Comparison of ENCODE assay signal across 9 cellular contexts in genomic region chr15:72339777-72340177, GRCh38. TPM values are rescaled to one million over a fixed set of nuclear protein-coding genes. Genes with fewer than 3 reads are reported as not detected.
DNase-seq lines count a peak whose midpoint lies in the region; ATAC-seq and TF ChIP-seq lines count a peak whose summit lies in the region.
"Had no signal": no experiment of that assay in that cellular context is flagged by ENCODE, and none has a peak within 500 bp of the region (broad histone marks: within the 10 kb centered on the region; RNA-seq: fewer than 3 reads in every experiment).

No MANE protein-coding gene starts in this region.

- H3K4me3 ChIP-seq in fibroblast of the aortic adventitia (ENCODE audit: low read depth, low read length) (no peak overlapping the region), skeletal muscle satellite cell (ENCODE audit: low read length) (no peak overlapping the region), lower leg skin (ENCODE audit: low read depth, poor library complexity, severe bottlenecking) (no peak overlapping the region), endodermal cell (ENCODE audit: low read length) (no peak overlapping the region)

- H3K9ac ChIP-seq in skeletal muscle satellite cell (ENCODE audit: low read depth, low read length) = no peak overlapping the region
- no peak overlapping the region for H3K9ac ChIP-seq in endodermal cell (ENCODE audit: extremely low read depth, low read length, poor library complexity, severe bottlenecking)

- peaks cover 4% of the 10 kb centered on the region for H3K4me1 Mint-ChIP-seq in endodermal cell

- H3K36me3 ChIP-seq in skeletal muscle satellite cell (ENCODE audit: insufficient read depth, low read length) (peaks cover 8% of the 10 kb centered on the region), endodermal cell (ENCODE audit: control insufficient read depth, insufficient read depth, low read length) (peaks cover 21% of the 10 kb centered on the region)

- H3K27ac ChIP-seq in endodermal cell (ENCODE audit: low read depth, low read length) = no peak overlapping the region

- H3K4me3 Mint-ChIP-seq in endodermal cell = no peak overlapping the region

- H3K4me2 ChIP-seq in skeletal muscle satellite cell (ENCODE audit: low read length) = peak overlapping the region; percentile 38

- TF ChIP-seq CTCF in fibroblast of the aortic adventitia (IDR thresholded peaks at IDR 0.05; ENCODE audit: insufficient read depth, low read length) (no peak), lower leg skin (IDR thresholded peaks at IDR 0.05) (no peak), endodermal cell (conservative IDR thresholded peaks at IDR 0.05) (no peak)

- H3K27me3 ChIP-seq in skeletal muscle satellite cell (ENCODE audit: control insufficient read depth, insufficient read depth, low read length) (no peaks in the 10 kb centered on the region), endodermal cell (ENCODE audit: control insufficient read depth, insufficient read depth, low read length, poor library complexity, severe bottlenecking) (no peaks in the 10 kb centered on the region)

- H3K36me3 Mint-ChIP-seq in endodermal cell (ENCODE audit: low read depth) = peaks cover 29% of the 10 kb centered on the region

- WGBS in lower leg skin, 2 donors = 33 to 38% methylated on average over 3 of the region's 3 CpGs
- 91 to 100% methylated on average over 1 to 3 of the region's 3 CpGs for WGBS in endodermal cell (ENCODE audit: insufficient coverage in 1 of 2, insufficient read length in 1 of 2), 2 experiments

- no peak for TF ChIP-seq POLR2A in lower leg skin (IDR thresholded peaks at IDR 0.05)

- H3K4me1 ChIP-seq in skeletal muscle satellite cell (ENCODE audit: control insufficient read depth, insufficient read depth, low read length) = peaks cover 19% of the 10 kb centered on the region
- no peaks in the 10 kb centered on the region for H3K4me1 ChIP-seq in endodermal cell (ENCODE audit: control insufficient read depth, insufficient read depth, low read length)

- H3K9me3 ChIP-seq in skeletal muscle satellite cell (replicated peaks; ENCODE audit: low read length) (no peaks in the 10 kb centered on the region), endodermal cell (ENCODE audit: control insufficient read depth, low read length) (no peaks in the 10 kb centered on the region)

- no peak for ATAC-seq in GM21619 (IDR thresholded peaks at IDR 0.05; ENCODE audit: unreplicated experiment)

- intact Hi-C loops in lower leg skin (cut with DNase I; ENCODE audit: low total_unique reads) = no loop called here

- H3K27me3 Mint-ChIP-seq in endodermal cell (ENCODE audit: insufficient read depth) = no peaks in the 10 kb centered on the region

- no peak overlapping the region for H3K27ac Mint-ChIP-seq in endodermal cell

- peak in 2 of 3 experiments; percentile 6 to 39 for DNase-seq in NCI-H1417 (lab: John Stamatoyannopoulos, UW)
- DNase-seq in NCI-H1417 treated with DMSO at 0.1 percent for 48 hours (lab: John Stamatoyannopoulos, UW) = no peak
- peak; percentile 76 for DNase-seq in RPMI7951 (ENCODE audit: low read depth)
- DNase-seq in fibroblast of the aortic adventitia (ENCODE audit: low read depth) = peak; percentile 96
- DNase-seq in lower leg skin (ENCODE audit: low spot score in 2 of 2) = no peak
- DNase-seq in endodermal cell = no peak
- DNase-seq: activated CD4-positive, CD25-positive, alpha-beta regulatory T cell had no signal

- no peaks in the 10 kb centered on the region for H3K9me3 Mint-ChIP-seq in endodermal cell

RNA-seq across cellular contexts. Expression of gene CELF6, which starts 19.8 kb away (rescaled TPM):
- total RNA-seq in RPMI7951 (2014; rRNA removed; shearing (Covaris generic)) = not detected in 2 replicates
- total RNA-seq in fibroblast of the aortic adventitia (ENCODE audit: low replicate concordance) = 0.18 and 1.6 TPM in 2 replicates
- under 0.01 and 0.22 TPM in 2 replicates for total RNA-seq in skeletal muscle satellite cell (2012; rRNA removed)
- 1 to 10 TPM; 1.2 to 1.8 (median 1.5) TPM for total RNA-seq in lower leg skin
- under 1 TPM; 0.46 to 0.62 TPM for total RNA-seq in endodermal cell
- 1.5 TPM for polyA plus RNA-seq in endodermal cell (2013, experiment 1 of 2)
- polyA plus RNA-seq in endodermal cell (2013, experiment 2 of 2) = 1.4 TPM

RNA-seq across cellular contexts. Expression of gene HEXA, which starts 36.0 kb away (rescaled TPM):
- total RNA-seq in RPMI7951 (2014; rRNA removed; shearing (Covaris generic)) = 89.2 and 128 TPM in 2 replicates
- total RNA-seq in fibroblast of the aortic adventitia (ENCODE audit: low replicate concordance) = 89.0 and 210 TPM in 2 replicates
- 38.5 and 38.7 TPM in 2 replicates for total RNA-seq in skeletal muscle satellite cell (2012; rRNA removed)
- total RNA-seq in lower leg skin = 10 to 100 TPM; 35.7 to 61.2 (median 48.3) TPM
- 100 to 1,000 TPM; 102 to 104 TPM for total RNA-seq in endodermal cell
- polyA plus RNA-seq in endodermal cell (2013, experiment 1 of 2) = 55.3 TPM
- 47.1 TPM for polyA plus RNA-seq in endodermal cell (2013, experiment 2 of 2)

RNA-seq across cellular contexts. Expression of gene TMEM202, which starts 58.3 kb away (rescaled TPM):
- not detected in 2 replicates for total RNA-seq in RPMI7951 (2014; rRNA removed; shearing (Covaris generic))
- total RNA-seq in fibroblast of the aortic adventitia (ENCODE audit: low replicate concordance) = not detected in 2 replicates
- not detected in 2 replicates for total RNA-seq in skeletal muscle satellite cell (2012; rRNA removed)
- total RNA-seq in lower leg skin = not detected
- total RNA-seq in endodermal cell = not detected
- not detected for polyA plus RNA-seq in endodermal cell (2013, experiment 1 of 2)
- not detected for polyA plus RNA-seq in endodermal cell (2013, experiment 2 of 2)

Comparison
In these comparisons a context has a peak if more than half of its experiments do, and no peak if none do; other contexts are left out.
1. DNase-seq: peak in NCI-H1417 (2 of 3), RPMI7951 (single experiment) and fibroblast of the aortic adventitia (single experiment); none in NCI-H1417 treated with DMSO at 0.1 percent for 48 hours (single experiment), lower leg skin (0 of 2) and endodermal cell (single experiment).